In genomic region chr4:57102050-57102564, GRCh38 we compare ENCODE assay signal across 9 cellular contexts. TPM values are rescaled to one million over a fixed set of nuclear protein-coding genes. Genes with fewer than 3 reads are reported as not detected.
A peak's percentile ranks its signal among the peaks of the same experiment; 100 is the strongest.
DNase-seq lines count a peak whose midpoint lies in the region; ATAC-seq and TF ChIP-seq lines count a peak whose summit lies in the region.
"Had no signal": no experiment of that assay in that cellular context is flagged by ENCODE, and none has a peak within 500 bp of the region (broad histone marks: within the 10 kb centered on the region; RNA-seq: fewer than 3 reads in every experiment).

No MANE protein-coding gene starts in this region.

- H3K4me3 ChIP-seq in AG04449 (ENCODE audit: low read depth, low read length) (no peak overlapping the region), adrenal gland (no peak overlapping the region), ovary (no peak overlapping the region)
- H3K4me3 ChIP-seq: BLaER1 treated with 17β-estradiol and CSF1 and Interleukin-3, amounts not matched to agents 10 nM and 100 nM had no signal

- no peaks in the 10 kb centered on the region for H3K9me3 Mint-ChIP-seq in activated naive CD4-positive, alpha-beta T cell treated with anti-CD3 and anti-CD28 coated beads, Interleukin-2, amount 50 U/mL, for 72 hours
- H3K9me3 Mint-ChIP-seq in CD4-positive, alpha-beta T cell, result no peaks in the 10 kb centered on the region

- WGBS in adrenal gland, 4 donors, result 22 to 39% (median 36%) methylated on average over 4 of the region's 4 CpGs
- WGBS in ovary, 3 donors, result 9 to 11% (median 9%) methylated on average over 4 of the region's 4 CpGs

- TF ChIP-seq CTCF in AG04449 (IDR thresholded peaks at IDR 0.05; ENCODE audit: insufficient read depth, low read length, missing control alignments) (no peak), adrenal gland (IDR thresholded peaks at IDR 0.05) (no peak), ovary (IDR thresholded peaks at IDR 0.05) (no peak)
- no peak for TF ChIP-seq CTCF in CD4-positive, alpha-beta T cell (IDR thresholded peaks at IDR 0.05)

- H3K9me3 ChIP-seq in adrenal gland (replicated peaks in 1 of 3), result no peaks in the 10 kb centered on the region
- H3K9me3 ChIP-seq in ovary, result no peaks in the 10 kb centered on the region
- no peaks in the 10 kb centered on the region for H3K9me3 ChIP-seq in CD4-positive, alpha-beta T cell (ENCODE audit: control insufficient read depth, low read length)

- H3K4me1 Mint-ChIP-seq in CD4-positive, alpha-beta T cell (ENCODE audit: low read depth), result no peaks in the 10 kb centered on the region

- peaks cover 0 to 29% of the 10 kb centered on the region in 2 donors for H3K4me1 ChIP-seq in adrenal gland (replicated peaks in 1 of 2)
- H3K4me1 ChIP-seq in ovary (ENCODE audit: insufficient read depth), result peaks cover 26% of the 10 kb centered on the region

- peaks cover 23% of the 10 kb centered on the region for H3K27me3 Mint-ChIP-seq in CD4-positive, alpha-beta T cell

- TF ChIP-seq POLR2A in adrenal gland (IDR thresholded peaks at IDR 0.05) (no peak), ovary (IDR thresholded peaks at IDR 0.05) (no peak)

- intact Hi-C loops in adrenal gland (cut with DNase I), result no loop called here
- intact Hi-C loops in ovary (cut with DNase I), result no loop called here
- intact Hi-C loops in CD4-positive, alpha-beta T cell (cut with DNase I, micrococcal nuclease), result no loop called here

- CTCF ChIA-PET in AG04449 (lab: Yijun Ruan, JAX), result interaction anchor here (0.8 to 2.8 kb wide), 5 partner anchors 9 to 79 kb away, joined by 4 to 12 read pairs (median 5); partner anchors contain the start of gene IGFBP7
- CTCF ChIA-PET in CD4-positive, alpha-beta T cell (lab: Charles Lee), result no interaction called here

- ATAC-seq in activated naive CD4-positive, alpha-beta T cell treated with anti-CD3 and anti-CD28 coated beads, Interleukin-2, amount 50 U/mL, for 72 hours, result no peak
- ATAC-seq in CD4-positive, alpha-beta T cell (ENCODE audit: poor library complexity), result no peak

- TF ChIP-seq EP300 in ovary (IDR thresholded peaks at IDR 0.05), result no peak

- no peaks in the 10 kb centered on the region for H3K27me3 ChIP-seq in adrenal gland
- H3K27me3 ChIP-seq in ovary, result no peaks in the 10 kb centered on the region
- peaks cover 15% of the 10 kb centered on the region for H3K27me3 ChIP-seq in CD4-positive, alpha-beta T cell (ENCODE audit: control insufficient read depth, insufficient read depth, low read length)
- H3K27me3 ChIP-seq: BLaER1 treated with 17β-estradiol and CSF1 and Interleukin-3, amounts not matched to agents 10 nM and 100 nM had no signal

- POLR2A ChIA-PET in AG04449 (lab: Yijun Ruan, JAX), result interaction anchor here (0.6 to 1.8 kb wide), 6 partner anchors 9 to 1154 kb away, joined by 3 to 13 read pairs (median 6); partner anchors contain the start of genes IGFBP7 and POLR2B
- POLR2A ChIA-PET in CD4-positive, alpha-beta T cell (lab: Charles Lee), result no interaction called here

- H3K36me3 Mint-ChIP-seq in activated naive CD4-positive, alpha-beta T cell treated with anti-CD3 and anti-CD28 coated beads, Interleukin-2, amount 50 U/mL, for 72 hours, result no peaks in the 10 kb centered on the region
- no peaks in the 10 kb centered on the region for H3K36me3 Mint-ChIP-seq in CD4-positive, alpha-beta T cell (ENCODE audit: low read depth)

- DNase-seq in AG04449 (ENCODE audit: low read depth, low spot score), result peak; percentile 82
- DNase-seq in adrenal gland, result peak; percentile 55 to 91 (median 67)
- DNase-seq in glomerular visceral epithelial cell (ENCODE audit: extremely low spot score), result peak; percentile 85
- peak; percentile 62 to 75 (median 73) for DNase-seq in ovary
- no peak for DNase-seq in NCI-H187 treated with DMSO at 0.1 percent for 48 hours (lab: John Stamatoyannopoulos, UW)
- DNase-seq in activated naive CD4-positive, alpha-beta T cell treated with anti-CD3 and anti-CD28 coated beads, Interleukin-2, amount 50 U/mL, for 72 hours (ENCODE audit: low spot score in 2 of 2), result no peak
- no peak for DNase-seq in middle frontal gyrus (ENCODE audit: extremely low spot score, low spot score)
- DNase-seq in CD4-positive, alpha-beta T cell, result no peak

- H3K36me3 ChIP-seq in adrenal gland (replicated peaks in 1 of 2) (no peaks in the 10 kb centered on the region), ovary (no peaks in the 10 kb centered on the region)

- H3K27ac ChIP-seq in adrenal gland (peak overlapping the region in 3 of 5 donors; percentile 47 to 73 (median 66)), ovary (peak overlapping the region; percentile 26 to 72)
- no peak overlapping the region for H3K27ac ChIP-seq in CD4-positive, alpha-beta T cell (ENCODE audit: low read depth, low read length)
- H3K27ac ChIP-seq: BLaER1 treated with 17β-estradiol and CSF1 and Interleukin-3, amounts not matched to agents 10 nM and 100 nM had no signal

- H3K4me3 Mint-ChIP-seq in CD4-positive, alpha-beta T cell, result no peak overlapping the region

- no peak overlapping the region for H3K27ac Mint-ChIP-seq in activated naive CD4-positive, alpha-beta T cell treated with anti-CD3 and anti-CD28 coated beads, Interleukin-2, amount 50 U/mL, for 72 hours
- H3K27ac Mint-ChIP-seq in CD4-positive, alpha-beta T cell, result no peak overlapping the region

RNA-seq across cellular contexts. Expression of gene IGFBP7, which starts 8.1 kb away (rescaled TPM):
- total RNA-seq in adrenal gland (1,000 to 10,000 TPM in 4 of 8 donors, 100 to 1,000 TPM in 4; 315 to 1,971 (median 888) TPM), ovary (100 to 1,000 TPM in 6 of 7 donors, 10 to 100 TPM in 1; 96.8 to 955 (median 353) TPM)
- polyA plus RNA-seq in adrenal gland (100 to 1,000 TPM; 454 to 564 (median 512) TPM), ovary (1,000 to 10,000 TPM in 1 of 2 donors, 100 to 1,000 TPM in 1; 686 to 4,468 TPM)
- under 1 TPM in 1 of 2 donors, not detected in 1; 0.32 TPM for total RNA-seq in activated naive CD4-positive, alpha-beta T cell treated with anti-CD3 and anti-CD28 coated beads, Interleukin-2, amount 50 U/mL, for 72 hours
- total RNA-seq in CD4-positive, alpha-beta T cell, result under 1 TPM in 1 of 2 experiments, not detected in 1; 0.45 TPM

Comparison
In these comparisons a context has a peak if more than half of its experiments do, and no peak if none do; other contexts are left out.
1. DNase-seq: peak in AG04449 (single experiment), adrenal gland (7 of 7), glomerular visceral epithelial cell (single experiment) and ovary (5 of 5); none in NCI-H187 treated with DMSO at 0.1 percent for 48 hours (single experiment), activated naive CD4-positive, alpha-beta T cell treated with anti-CD3 and anti-CD28 coated beads, Interleukin-2, amount 50 U/mL, for 72 hours (0 of 2), middle frontal gyrus (single experiment) and CD4-positive, alpha-beta T cell (0 of 10).
2. RNA of gene IGFBP7, which starts 8.1 kb away (total RNA-seq): 315 to 1,971 TPM in adrenal gland and 96.8 to 955 TPM in ovary; 0.45 TPM in CD4-positive, alpha-beta T cell and 0.32 TPM in activated naive CD4-positive, alpha-beta T cell treated with anti-CD3 and anti-CD28 coated beads, Interleukin-2, amount 50 U/mL, for 72 hours; every median in the first group is over 10 times any median in the second.